Comparison of ENCODE assay signal across 8 cellular contexts in the genomic region with DNA sequence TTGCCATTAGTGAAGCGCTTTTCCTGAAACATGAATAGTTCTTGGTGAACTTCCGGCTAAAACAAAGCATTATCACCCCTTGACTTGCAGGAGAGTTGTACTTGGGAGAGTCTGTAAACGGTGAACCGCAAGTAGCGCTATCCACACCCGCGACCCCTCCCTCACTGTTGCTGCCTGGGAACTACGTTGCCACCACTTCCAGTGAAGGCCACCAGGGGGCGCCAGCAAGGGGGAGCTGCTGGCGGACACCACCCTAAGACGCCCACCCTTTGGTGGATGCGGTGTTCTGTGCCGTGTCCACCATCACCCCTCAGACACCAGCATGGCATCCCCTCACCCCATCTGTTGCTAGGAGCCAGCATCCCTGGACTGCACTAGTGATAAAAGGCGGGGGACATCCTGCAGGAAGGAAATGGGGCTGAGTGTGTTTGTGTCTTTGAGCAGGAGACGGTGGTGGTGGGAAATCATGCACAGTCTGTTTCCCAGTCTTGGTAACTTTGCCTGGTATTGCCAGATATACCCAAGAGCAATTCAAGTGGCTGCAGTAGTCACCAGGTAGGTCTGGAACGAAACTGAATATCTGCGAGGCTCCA.
DNase-seq lines count a peak whose midpoint lies in the region; ATAC-seq, FAIRE-seq and TF ChIP-seq lines count a peak whose summit lies in the region.

No MANE protein-coding gene starts in this region.

- H3K4me3 ChIP-seq in DND-41 (ENCODE audit: low read depth in 1 of 2, low read length in 2 of 2) (no peak overlapping the region), OCI-LY3 (ENCODE audit: low read length) (no peak overlapping the region), astrocyte of the cerebellum (ENCODE audit: low read depth, low read length) (no peak overlapping the region)

- H3K27ac ChIP-seq in DND-41 (ENCODE audit: low read length) (no peak overlapping the region), OCI-LY3 (ENCODE audit: low read length) (no peak overlapping the region)

- H2AFZ ChIP-seq in DND-41 (ENCODE audit: low read depth, low read length): no peak overlapping the region
- H2AFZ ChIP-seq in OCI-LY3 (ENCODE audit: low read depth, low read length): no peak overlapping the region

- H3K9ac ChIP-seq in DND-41 (ENCODE audit: low read depth, low read length) (no peak overlapping the region), OCI-LY3 (ENCODE audit: low read length) (no peak overlapping the region)

- H4K20me1 ChIP-seq in DND-41 (ENCODE audit: insufficient read depth, low read length): no peaks in the 10 kb centered on the region
- H4K20me1 ChIP-seq in OCI-LY3 (ENCODE audit: insufficient read depth, low read length): no peaks in the 10 kb centered on the region

- ATAC-seq in DND-41 (ENCODE audit: insufficient read depth, low read depth): no peak
- ATAC-seq in HG03439 (IDR thresholded peaks at IDR 0.05; ENCODE audit: unreplicated experiment): no peak
- ATAC-seq in GM19455 (IDR thresholded peaks at IDR 0.05; ENCODE audit: unreplicated experiment): no peak

- TF ChIP-seq CTCF in DND-41 (IDR thresholded peaks at IDR 0.05; ENCODE audit: borderline replicate concordance, extremely low read depth, low read length, poor library complexity, severe bottlenecking) (peak; percentile 71), OCI-LY3 (IDR thresholded peaks at IDR 0.05; ENCODE audit: low read depth, low read length) (peak; percentile 41), astrocyte of the cerebellum (IDR thresholded peaks at IDR 0.05; ENCODE audit: low read depth, low read length, missing control alignments) (peak; percentile 66)

- DNase-seq in DND-41 (peak; percentile 22), astrocyte of the cerebellum (ENCODE audit: low read depth) (no peak), lung microvascular endothelial cell (ENCODE audit: low read depth in 2 of 2) (peak; percentile 58 to 67), urothelium cell line (ENCODE audit: low spot score) (peak; percentile 65), epidermal melanocyte (ENCODE audit: insufficient read length, low spot score) (no peak)

- H3K79me2 ChIP-seq in DND-41 (ENCODE audit: insufficient read depth, low read length) (no peaks in the 10 kb centered on the region), OCI-LY3 (ENCODE audit: low read length) (no peaks in the 10 kb centered on the region)

- peaks cover 4% of the 10 kb centered on the region for H3K27me3 ChIP-seq in DND-41 (ENCODE audit: insufficient read depth, low read length, poor library complexity)
- peaks cover 7% of the 10 kb centered on the region; the same call in 1 of the 2 replicates for H3K27me3 ChIP-seq in OCI-LY3 (ENCODE audit: low read depth, low read length)

- no peaks in the 10 kb centered on the region for H3K9me3 ChIP-seq in DND-41 (ENCODE audit: insufficient read depth, low read length, severe bottlenecking)
- H3K9me3 ChIP-seq in OCI-LY3 (ENCODE audit: insufficient read depth, low read length): no peaks in the 10 kb centered on the region

- no peak for FAIRE-seq in urothelium cell line (lab: Jason Lieb, UNC)

- H3K4me1 ChIP-seq in DND-41 (ENCODE audit: insufficient read depth, low read length): no peaks in the 10 kb centered on the region
- no peaks in the 10 kb centered on the region for H3K4me1 ChIP-seq in OCI-LY3 (ENCODE audit: low read length)

- H3K4me2 ChIP-seq in DND-41 (ENCODE audit: insufficient read depth, low read length) (no peak overlapping the region), OCI-LY3 (ENCODE audit: low read length) (no peak overlapping the region)

- in situ Hi-C loops in astrocyte of the cerebellum (cut with HindIII; ENCODE audit: low sequenced_read_pairs): no loop called here

- H3K36me3 ChIP-seq in DND-41 (ENCODE audit: insufficient read depth, low read length) (no peaks in the 10 kb centered on the region), OCI-LY3 (replicated peaks; ENCODE audit: low read depth, low read length) (no peaks in the 10 kb centered on the region)

Comparison
In these comparisons a context has a peak if more than half of its experiments do, and no peak if none do; other contexts are left out.
1. DNase-seq: peak in DND-41 (single experiment), lung microvascular endothelial cell (2 of 2) and urothelium cell line (single experiment); none in astrocyte of the cerebellum (single experiment) and epidermal melanocyte (single experiment).
2. Peak in every context shown above with its lines, with median percentiles within 50 percentile points of each other: CTCF ChIP-seq.